In genomic region chr2:196242131-196242620, GRCh38 we compare ENCODE assay signal across 9 cellular contexts.
DNase-seq lines count a peak whose midpoint lies in the region; ATAC-seq and TF ChIP-seq lines count a peak whose summit lies in the region.
"Had no signal": no experiment of that assay in that cellular context is flagged by ENCODE, and none has a peak within 500 bp of the region (broad histone marks: within the 10 kb centered on the region; RNA-seq: fewer than 3 reads in every experiment).

No MANE protein-coding gene starts in this region.

- H3K4me3 Mint-ChIP-seq in CD8-positive, alpha-beta T cell: peak overlapping the region; percentile 63
- H3K4me3 Mint-ChIP-seq in activated CD4-positive, alpha-beta memory T cell treated with anti-CD3 and anti-CD28 coated beads, Interleukin-2, amount 10 ng/mL, durations not matched to agents 7 days and 5 days: peak overlapping the region; percentile 54
- H3K4me3 Mint-ChIP-seq in memory B cell: peak overlapping the region; percentile 73

- no peaks in the 10 kb centered on the region for H3K9me3 Mint-ChIP-seq in CD8-positive, alpha-beta T cell
- H3K9me3 Mint-ChIP-seq in activated CD4-positive, alpha-beta memory T cell treated with anti-CD3 and anti-CD28 coated beads, Interleukin-2, amount 10 ng/mL, durations not matched to agents 7 days and 5 days: peaks cover 3% of the 10 kb centered on the region
- no peaks in the 10 kb centered on the region for H3K9me3 Mint-ChIP-seq in memory B cell

- no peaks in the 10 kb centered on the region for H3K36me3 Mint-ChIP-seq in CD8-positive, alpha-beta T cell
- peaks cover 24% of the 10 kb centered on the region for H3K36me3 Mint-ChIP-seq in activated CD4-positive, alpha-beta memory T cell treated with anti-CD3 and anti-CD28 coated beads, Interleukin-2, amount 10 ng/mL, durations not matched to agents 7 days and 5 days (ENCODE audit: low read depth)
- no peaks in the 10 kb centered on the region for H3K36me3 Mint-ChIP-seq in memory B cell

- H3K4me1 Mint-ChIP-seq in CD8-positive, alpha-beta T cell (ENCODE audit: low read depth): peaks cover 69% of the 10 kb centered on the region
- peaks cover 58% of the 10 kb centered on the region for H3K4me1 Mint-ChIP-seq in activated CD4-positive, alpha-beta memory T cell treated with anti-CD3 and anti-CD28 coated beads, Interleukin-2, amount 10 ng/mL, durations not matched to agents 7 days and 5 days
- H3K4me1 Mint-ChIP-seq in memory B cell: peaks cover 53% of the 10 kb centered on the region

- no peak for DNase-seq in CD8-positive, alpha-beta T cell
- no peak for DNase-seq in activated CD4-positive, alpha-beta memory T cell treated with anti-CD3 and anti-CD28 coated beads, Interleukin-2, amount 10 ng/mL, durations not matched to agents 7 days and 5 days
- DNase-seq in memory B cell (ENCODE audit: low spot score in 2 of 2) (peak; percentile 32 to 65), GM19238 (ENCODE audit: insufficient read length, low spot score) (no peak), ACHN (no peak)
- no peak for DNase-seq in stimulated activated CD4-positive, alpha-beta T cell treated with anti-CD3 and anti-CD28 coated beads, Interleukin-2, amount 100 ng/mL, for 24 hours

- no peaks in the 10 kb centered on the region for H3K27me3 Mint-ChIP-seq in CD8-positive, alpha-beta T cell (ENCODE audit: low read depth)
- no peaks in the 10 kb centered on the region for H3K27me3 Mint-ChIP-seq in activated CD4-positive, alpha-beta memory T cell treated with anti-CD3 and anti-CD28 coated beads, Interleukin-2, amount 10 ng/mL, durations not matched to agents 7 days and 5 days
- H3K27me3 Mint-ChIP-seq in memory B cell: no peaks in the 10 kb centered on the region

- intact Hi-C loops in CD8-positive, alpha-beta T cell (cut with DNase I, micrococcal nuclease): no loop called here

- in situ Hi-C loops in ACHN (cut with HindIII; ENCODE audit: low pct_ligation_motif_present, low pct_unique_long_range_greater_than_20kb, low sequenced_read_pairs): no loop called here

- TF ChIP-seq CTCF in CD8-positive, alpha-beta T cell (IDR thresholded peaks at IDR 0.05): no peak

- peaks cover 54% of the 10 kb centered on the region for H3K4me1 ChIP-seq in CD8-positive, alpha-beta T cell (ENCODE audit: insufficient read depth, low read length)

- POLR2A ChIA-PET in CD8-positive, alpha-beta T cell (lab: Charles Lee): interaction anchor here (1.0 to 4.5 kb wide), 6 partner anchors 22 to 79 kb away, joined by 3 to 31 read pairs (median 5); no protein-coding TSS in a partner anchor
- POLR2A ChIA-PET in activated CD4-positive, alpha-beta memory T cell treated with anti-CD3 and anti-CD28 coated beads, Interleukin-2, amount 10 ng/mL, durations not matched to agents 7 days and 5 days (lab: Charles Lee): interaction anchor here (1.2 to 21.6 kb wide), 12 partner anchors 12 to 84 kb away, joined by 3 to 343 read pairs (median 51); partner anchors contain the start of gene STK17B

- H3K27ac ChIP-seq in CD8-positive, alpha-beta T cell (ENCODE audit: low read depth, low read length): peak overlapping the region; percentile 38
- H3K27ac ChIP-seq: cardiac muscle cell had no signal

- no peak overlapping the region for H3K4me3 ChIP-seq in CD8-positive, alpha-beta T cell (ENCODE audit: low read depth, low read length)
- H3K4me3 ChIP-seq: cardiac muscle cell had no signal

- ATAC-seq in CD8-positive, alpha-beta T cell: peak; percentile 78
- ATAC-seq in GM19467 (IDR thresholded peaks at IDR 0.05; ENCODE audit: unreplicated experiment) (peak; percentile 80), HG03457 (IDR thresholded peaks at IDR 0.05; ENCODE audit: unreplicated experiment) (peak; percentile 93), memory B cell (ENCODE audit: low read depth) (peak; percentile 78)

- CTCF ChIA-PET in CD8-positive, alpha-beta T cell (lab: Charles Lee): interaction anchor here (0.7 to 5.3 kb wide), 9 partner anchors 19 to 163 kb away, joined by 3 to 36 read pairs (median 8); no protein-coding TSS in a partner anchor
- CTCF ChIA-PET in activated CD4-positive, alpha-beta memory T cell treated with anti-CD3 and anti-CD28 coated beads, Interleukin-2, amount 10 ng/mL, durations not matched to agents 7 days and 5 days (lab: Charles Lee): interaction anchor here (0.7 to 6.0 kb wide), 12 partner anchors 10 to 85 kb away, joined by 3 to 61 read pairs (median 4); no protein-coding TSS in a partner anchor

- no peaks in the 10 kb centered on the region for H3K36me3 ChIP-seq in CD8-positive, alpha-beta T cell (ENCODE audit: insufficient read depth, low read length)
- H3K36me3 ChIP-seq: cardiac muscle cell had no signal

- no peaks in the 10 kb centered on the region for H3K9me3 ChIP-seq in CD8-positive, alpha-beta T cell (ENCODE audit: low read length)

- H3K27me3 ChIP-seq in CD8-positive, alpha-beta T cell (ENCODE audit: insufficient read depth, low read length): no peaks in the 10 kb centered on the region
- H3K27me3 ChIP-seq: cardiac muscle cell had no signal

- peak overlapping the region; percentile 97 for H3K27ac Mint-ChIP-seq in CD8-positive, alpha-beta T cell
- H3K27ac Mint-ChIP-seq in activated CD4-positive, alpha-beta memory T cell treated with anti-CD3 and anti-CD28 coated beads, Interleukin-2, amount 10 ng/mL, durations not matched to agents 7 days and 5 days: peak overlapping the region; percentile 98
- peak overlapping the region; percentile 97 for H3K27ac Mint-ChIP-seq in memory B cell

Comparison
In these comparisons a context has a peak if more than half of its experiments do, and no peak if none do; other contexts are left out.
1. DNase-seq: peak in memory B cell (2 of 2); none in CD8-positive, alpha-beta T cell (0 of 7), activated CD4-positive, alpha-beta memory T cell treated with anti-CD3 and anti-CD28 coated beads, Interleukin-2, amount 10 ng/mL, durations not matched to agents 7 days and 5 days (single experiment), GM19238 (single experiment), stimulated activated CD4-positive, alpha-beta T cell treated with anti-CD3 and anti-CD28 coated beads, Interleukin-2, amount 100 ng/mL, for 24 hours (0 of 2) and ACHN (single experiment).
2. Peak in every context shown above with its lines, with median percentiles within 50 percentile points of each other: ATAC-seq, H3K27ac Mint-ChIP-seq and H3K4me3 Mint-ChIP-seq.